In the genomic region with DNA sequence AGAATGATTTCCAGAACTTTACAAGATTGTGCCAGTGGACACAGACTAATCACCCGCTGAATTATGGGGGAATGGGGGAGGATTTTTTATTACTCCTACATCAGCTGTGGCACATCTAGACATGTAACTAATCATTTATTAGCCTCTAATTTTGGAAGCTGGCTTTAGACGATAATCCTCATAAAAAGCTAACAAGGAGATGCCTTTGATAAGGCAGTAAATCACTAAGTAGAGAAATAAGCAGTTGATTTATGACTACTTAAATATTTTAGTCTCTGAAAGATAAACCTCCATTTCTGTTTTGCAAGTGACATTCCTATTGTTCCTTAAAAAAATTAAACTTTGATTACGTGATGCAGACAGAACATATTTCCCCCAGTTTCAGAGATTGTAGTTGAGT, we compare ENCODE assay signal across 18 cellular contexts.
"Had no signal": no experiment of that assay in that cellular context is flagged by ENCODE, and none has a peak within 500 bp of the region (broad histone marks: within the 10 kb centered on the region; RNA-seq: fewer than 3 reads in every experiment).

No MANE protein-coding gene starts in this region.

- H3K9me3 ChIP-seq: left ventricle myocardium inferior, spleen, testis, upper lobe of left lung had no signal

- H3K36me3 ChIP-seq: left ventricle myocardium inferior, spleen, upper lobe of left lung had no signal

- H3K27me3 ChIP-seq: hepatocyte, spleen, testis, upper lobe of left lung had no signal

- ATAC-seq: natural killer cell had no signal

- H2AFZ ChIP-seq: hepatocyte had no signal

- DNase-seq: activated CD4-positive, alpha-beta T cell treated with anti-CD3 and anti-CD28 coated beads for 48 hours; activated CD8-positive, alpha-beta memory T cell treated with anti-CD3 and anti-CD28 coated beads, Interleukin-2, amount 10 ng/mL, durations not matched to agents 7 days and 5 days; activated CD8-positive, alpha-beta T cell treated with anti-CD3 and anti-CD28 coated beads for 36 hours; aorta; central memory CD4-positive, alpha-beta T cell; dermis blood vessel endothelial cell; effector CD8-positive, alpha-beta T cell; foreskin melanocyte; immature natural killer cell; left ventricle myocardium inferior; midbrain; natural killer cell; spleen; stimulated activated CD4-positive, alpha-beta T cell treated with anti-CD3 and anti-CD28 coated beads, Interleukin-4, amount 100 ng/mL, for 1 hour; stimulated activated naive CD4-positive, alpha-beta T cell; testis; upper lobe of left lung had no signal

- H3K79me2 ChIP-seq: hepatocyte had no signal

- H3K27ac ChIP-seq: hepatocyte, left ventricle myocardium inferior, spleen, testis, upper lobe of left lung had no signal

- H3K4me1 ChIP-seq: testis had no signal

- H3K4me2 ChIP-seq: hepatocyte had no signal

- H3K4me3 ChIP-seq: hepatocyte, left ventricle myocardium inferior, spleen, testis, upper lobe of left lung had no signal
